10 cellular contexts compared by ENCODE assay signal in genomic region chr3:39149059-39149455, GRCh38. TPM values are rescaled to one million over a fixed set of nuclear protein-coding genes. Genes with fewer than 3 reads are reported as not detected.
DNase-seq lines count a peak whose midpoint lies in the region; ATAC-seq and TF ChIP-seq lines count a peak whose summit lies in the region.
"Had no signal": no experiment of that assay in that cellular context is flagged by ENCODE, and none has a peak within 500 bp of the region (broad histone marks: within the 10 kb centered on the region; RNA-seq: fewer than 3 reads in every experiment).

No MANE protein-coding gene starts in this region.

- no peak overlapping the region for H2AFZ ChIP-seq in Loucy (ENCODE audit: low read length)

- H3K9me3 Mint-ChIP-seq in CD4-positive, CD25-positive, alpha-beta regulatory T cell: peaks cover 0 to 3% (median 0%) of the 10 kb centered on the region in 7 donors
- H3K9me3 Mint-ChIP-seq in neural crest cell: no peaks in the 10 kb centered on the region

- no peaks in the 10 kb centered on the region for H3K9me3 ChIP-seq in CD4-positive, CD25-positive, alpha-beta regulatory T cell (ENCODE audit: control insufficient read depth in 2 of 2, low read length in 2 of 2)
- no peaks in the 10 kb centered on the region for H3K9me3 ChIP-seq in Loucy (ENCODE audit: insufficient read depth, low read depth, low read length)

- H3F3A ChIP-seq in Loucy (ENCODE audit: low read depth): no peaks in the 10 kb centered on the region

- H4K20me1 ChIP-seq in Loucy (ENCODE audit: insufficient read depth, low read length, poor library complexity, severe bottlenecking): peaks cover 14% of the 10 kb centered on the region

- peaks cover 23% of the 10 kb centered on the region for H3K36me3 ChIP-seq in CD4-positive, CD25-positive, alpha-beta regulatory T cell (ENCODE audit: control insufficient read depth, insufficient read depth, low read length)
- peaks cover 23% of the 10 kb centered on the region; the same call in 1 of the 2 replicates for H3K36me3 ChIP-seq in Loucy (ENCODE audit: insufficient read depth, low read length)

- peak overlapping the region; percentile 91 for H3K4me3 ChIP-seq in CD4-positive, CD25-positive, alpha-beta regulatory T cell (ENCODE audit: low read depth, low read length)
- H3K4me3 ChIP-seq in Loucy (ENCODE audit: low read length, poor library complexity, severe bottlenecking): peak overlapping the region; percentile 78

- H3K4me1 ChIP-seq in CD4-positive, CD25-positive, alpha-beta regulatory T cell (ENCODE audit: control insufficient read depth, insufficient read depth, low read length, poor library complexity, severe bottlenecking): peaks cover 71% of the 10 kb centered on the region
- peaks cover 69% of the 10 kb centered on the region for H3K4me1 ChIP-seq in Loucy (ENCODE audit: insufficient read depth, low read length, poor library complexity, severe bottlenecking)

- H3K27ac Mint-ChIP-seq in CD4-positive, CD25-positive, alpha-beta regulatory T cell: peak overlapping the region; percentile 94 to 100 (median 100)
- peak overlapping the region; percentile 68 for H3K27ac Mint-ChIP-seq in neural crest cell (ENCODE audit: unreplicated experiment)

- peaks cover 21 to 83% (median 62%) of the 10 kb centered on the region in 4 donors for H3K4me1 Mint-ChIP-seq in CD4-positive, CD25-positive, alpha-beta regulatory T cell
- peaks cover 71% of the 10 kb centered on the region for H3K4me1 Mint-ChIP-seq in neural crest cell

- peak overlapping the region; percentile 90 to 99 (median 94) for H3K4me3 Mint-ChIP-seq in CD4-positive, CD25-positive, alpha-beta regulatory T cell
- peak overlapping the region; percentile 50 for H3K4me3 Mint-ChIP-seq in neural crest cell

- no peaks in the 10 kb centered on the region for H3K9me2 ChIP-seq in Loucy (replicated peaks; ENCODE audit: low read depth, low read length)

- no peaks in the 10 kb centered on the region for H3K27me3 ChIP-seq in CD4-positive, CD25-positive, alpha-beta regulatory T cell (ENCODE audit: control insufficient read depth, insufficient read depth, low read length)
- H3K27me3 ChIP-seq in Loucy (ENCODE audit: insufficient read depth, low read length, poor library complexity, severe bottlenecking): no peaks in the 10 kb centered on the region

- H3K79me2 ChIP-seq in Loucy (ENCODE audit: insufficient read depth, low read length): peaks cover 67% of the 10 kb centered on the region; the same call in 1 of the 2 replicates

- H3K4me2 ChIP-seq in Loucy (ENCODE audit: low read depth, low read length, poor library complexity, severe bottlenecking): peak overlapping the region; percentile 91

- no peaks in the 10 kb centered on the region for H3K27me3 Mint-ChIP-seq in CD4-positive, CD25-positive, alpha-beta regulatory T cell
- peaks cover 18% of the 10 kb centered on the region for H3K27me3 Mint-ChIP-seq in neural crest cell (ENCODE audit: low read depth)

- DNase-seq in CD4-positive, CD25-positive, alpha-beta regulatory T cell: no peak
- peak; percentile 15 for DNase-seq in central memory CD4-positive, alpha-beta T cell
- DNase-seq in neural crest cell (ENCODE audit: low read depth, low spot score) (no peak), NCI-H748 (lab: John Stamatoyannopoulos, UW; ENCODE audit: unreplicated experiment) (no peak), SKM-1 treated with dmso at 0.1 percent for 144 hours (lab: John Stamatoyannopoulos, UW; ENCODE audit: unreplicated experiment) (no peak), GM19238 (ENCODE audit: insufficient read length, low spot score) (no peak)
- no peak for DNase-seq in stimulated activated naive CD4-positive, alpha-beta T cell treated with Interleukin-2 at 50 U/mL for 16 hours (lab: John Stamatoyannopoulos, UW)
- DNase-seq: NCI-H226 had no signal

- peak overlapping the region; percentile 78 for H3K9ac ChIP-seq in Loucy (ENCODE audit: low read depth, low read length, poor library complexity, severe bottlenecking)

- peak overlapping the region; percentile 82 for H3K27ac ChIP-seq in CD4-positive, CD25-positive, alpha-beta regulatory T cell (ENCODE audit: insufficient read depth, low read length, poor library complexity, severe bottlenecking)

- TF ChIP-seq CTCF in Loucy (conservative IDR thresholded peaks at IDR 0.05; ENCODE audit: low read length) (no peak), neural crest cell (conservative IDR thresholded peaks at IDR 0.05) (no peak)

- peaks cover 26% of the 10 kb centered on the region for H3K36me3 Mint-ChIP-seq in CD4-positive, CD25-positive, alpha-beta regulatory T cell
- no peaks in the 10 kb centered on the region for H3K36me3 Mint-ChIP-seq in neural crest cell (ENCODE audit: low read depth)

- no peak for ATAC-seq in CD4-positive, CD25-positive, alpha-beta regulatory T cell (ENCODE audit: low read depth in 2 of 2)

RNA-seq across cellular contexts. Expression of gene CSRNP1, which starts 4.3 kb away (rescaled TPM):
- 300 TPM for total RNA-seq in CD4-positive, CD25-positive, alpha-beta regulatory T cell
- 10 to 100 TPM; 12.5 to 24.1 (median 14.7) TPM for polyA plus RNA-seq in CD4-positive, CD25-positive, alpha-beta regulatory T cell
- 2.4 TPM in 2 replicates for total RNA-seq in neural crest cell

RNA-seq across cellular contexts. Expression of gene TTC21A, which starts 41.6 kb away (rescaled TPM):
- total RNA-seq in CD4-positive, CD25-positive, alpha-beta regulatory T cell: 4.1 TPM
- 1 to 10 TPM in 2 of 4 donors, under 1 TPM in 2; 0.41 to 2.7 (median 1.0) TPM for polyA plus RNA-seq in CD4-positive, CD25-positive, alpha-beta regulatory T cell
- 6.8 and 8.2 TPM in 2 replicates for total RNA-seq in neural crest cell

RNA-seq across cellular contexts. Expression of gene GORASP1, which starts 41.6 kb away (rescaled TPM):
- total RNA-seq in CD4-positive, CD25-positive, alpha-beta regulatory T cell: 34.0 TPM
- polyA plus RNA-seq in CD4-positive, CD25-positive, alpha-beta regulatory T cell: 10 to 100 TPM; 18.5 to 29.7 (median 20.5) TPM
- total RNA-seq in neural crest cell: 54.0 TPM in 2 replicates

RNA-seq across cellular contexts. Expression of gene XIRP1, which starts 43.3 kb away (rescaled TPM):
- total RNA-seq in CD4-positive, CD25-positive, alpha-beta regulatory T cell: not detected
- not detected for polyA plus RNA-seq in CD4-positive, CD25-positive, alpha-beta regulatory T cell
- total RNA-seq in neural crest cell: not detected in 2 replicates
- polyA plus RNA-seq: keratinocyte had no signal

Comparison
In these comparisons a context has a peak if more than half of its experiments do, and no peak if none do; other contexts are left out.
1. RNA of gene CSRNP1, which starts 4.3 kb away (total RNA-seq): 300 TPM in CD4-positive, CD25-positive, alpha-beta regulatory T cell (single experiment); 2.4 TPM in neural crest cell; every median in the first group is over 10 times any median in the second.